Comparison of ENCODE assay signal across 27 cellular contexts in the genomic region with DNA sequence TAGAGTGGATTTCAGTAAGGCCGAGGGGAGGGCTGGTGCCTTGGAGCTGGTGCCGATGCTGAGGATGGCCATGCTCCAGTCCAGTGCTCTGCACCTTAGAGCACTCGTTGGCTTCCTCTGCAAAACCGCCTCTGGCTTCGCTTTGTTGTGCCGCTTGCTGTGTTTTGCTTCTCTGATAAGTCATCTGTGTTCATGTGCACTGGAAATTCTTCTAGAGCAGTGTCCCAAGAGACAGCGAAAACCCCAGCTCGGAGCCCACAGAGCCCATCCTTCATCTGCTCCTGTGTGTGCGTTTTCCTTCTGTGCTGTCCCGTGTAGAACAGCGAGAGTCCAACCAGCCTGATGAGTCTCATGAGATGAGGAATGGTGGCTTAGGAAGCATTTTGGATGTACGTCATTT. TPM values are rescaled to one million over a fixed set of nuclear protein-coding genes. Genes with fewer than 3 reads are reported as not detected.
DNase-seq lines count a peak whose midpoint lies in the region; ATAC-seq and TF ChIP-seq lines count a peak whose summit lies in the region.
"Had no signal": no experiment of that assay in that cellular context is flagged by ENCODE, and none has a peak within 500 bp of the region (broad histone marks: within the 10 kb centered on the region; RNA-seq: fewer than 3 reads in every experiment).

No MANE protein-coding gene starts in this region.

- intact Hi-C loops in activated naive CD4-positive, alpha-beta T cell treated with anti-CD3 and anti-CD28 coated beads for 36 hours (cut with micrococcal nuclease) = no loop called here
- intact Hi-C loops in CD4-positive, alpha-beta T cell (cut with DNase I, micrococcal nuclease) = no loop called here
- intact Hi-C loops in naive thymus-derived CD4-positive, alpha-beta T cell (cut with micrococcal nuclease) = no loop called here

- H3K27me3 Mint-ChIP-seq in activated naive CD4-positive, alpha-beta T cell treated with anti-CD3 and anti-CD28 coated beads for 36 hours (ENCODE audit: low read depth) = no peaks in the 10 kb centered on the region
- no peaks in the 10 kb centered on the region for H3K27me3 Mint-ChIP-seq in CD4-positive, alpha-beta T cell
- H3K27me3 Mint-ChIP-seq in T-helper 2 cell treated with Interferon-gamma antibody and Interleukin-4, amounts not matched to agents 5 μg/mL and 100 μg/mL, for 36 hours (ENCODE audit: low read depth) = no peaks in the 10 kb centered on the region
- H3K27me3 Mint-ChIP-seq in naive thymus-derived CD4-positive, alpha-beta T cell = no peaks in the 10 kb centered on the region

- peaks cover 36% of the 10 kb centered on the region for H3K36me3 Mint-ChIP-seq in activated naive CD4-positive, alpha-beta T cell treated with anti-CD3 and anti-CD28 coated beads for 36 hours (ENCODE audit: low read depth)
- peaks cover 13 to 34% of the 10 kb centered on the region in 2 donors for H3K36me3 Mint-ChIP-seq in activated naive CD4-positive, alpha-beta T cell treated with anti-CD3 and anti-CD28 coated beads, Interleukin-2, amount 50 U/mL, for 72 hours
- H3K36me3 Mint-ChIP-seq in CD4-positive, alpha-beta T cell (ENCODE audit: low read depth) = peaks cover 65% of the 10 kb centered on the region
- peaks cover 39% of the 10 kb centered on the region for H3K36me3 Mint-ChIP-seq in T-helper 2 cell treated with Interferon-gamma antibody and Interleukin-4, amounts not matched to agents 5 μg/mL and 100 μg/mL, for 36 hours (ENCODE audit: low read depth)
- peaks cover 7 to 35% (median 21%) of the 10 kb centered on the region in 5 donors for H3K36me3 Mint-ChIP-seq in naive thymus-derived CD4-positive, alpha-beta T cell

- H3K27ac Mint-ChIP-seq in activated naive CD4-positive, alpha-beta T cell treated with anti-CD3 and anti-CD28 coated beads for 36 hours = peak overlapping the region; percentile 65
- no peak overlapping the region for H3K27ac Mint-ChIP-seq in activated naive CD4-positive, alpha-beta T cell treated with anti-CD3 and anti-CD28 coated beads, Interleukin-2, amount 50 U/mL, for 72 hours
- peak overlapping the region; percentile 95 for H3K27ac Mint-ChIP-seq in CD4-positive, alpha-beta T cell
- H3K27ac Mint-ChIP-seq in T-helper 2 cell treated with Interferon-gamma antibody and Interleukin-4, amounts not matched to agents 5 μg/mL and 100 μg/mL, for 36 hours = peak overlapping the region; percentile 46
- H3K27ac Mint-ChIP-seq in naive thymus-derived CD4-positive, alpha-beta T cell = peak overlapping the region; percentile 62 to 100 (median 99)
- H3K27ac Mint-ChIP-seq: neural progenitor cell had no signal

- H3K27ac ChIP-seq in CD4-positive, alpha-beta T cell (ENCODE audit: low read depth, low read length) = no peak overlapping the region
- H3K27ac ChIP-seq in naive thymus-derived CD4-positive, alpha-beta T cell (ENCODE audit: low read depth, low read length) = peak overlapping the region; percentile 40
- no peak overlapping the region for H3K27ac ChIP-seq in substantia nigra (ENCODE audit: low read depth, low read length, poor library complexity, severe bottlenecking)
- H3K27ac ChIP-seq: esophagus squamous epithelium, GM23248, neural progenitor cell, parathyroid adenoma, right atrium auricular region, suprapubic skin had no signal

- H3K4me3 Mint-ChIP-seq in activated naive CD4-positive, alpha-beta T cell treated with anti-CD3 and anti-CD28 coated beads for 36 hours = no peak overlapping the region
- H3K4me3 Mint-ChIP-seq in CD4-positive, alpha-beta T cell = peak overlapping the region; percentile 58
- H3K4me3 Mint-ChIP-seq in T-helper 2 cell treated with Interferon-gamma antibody and Interleukin-4, amounts not matched to agents 5 μg/mL and 100 μg/mL, for 36 hours = no peak overlapping the region
- H3K4me3 Mint-ChIP-seq in naive thymus-derived CD4-positive, alpha-beta T cell = peak overlapping the region in 9 of 10 donors; percentile 50 to 77 (median 71)
- H3K4me3 Mint-ChIP-seq: neural progenitor cell had no signal

- no peak for ATAC-seq in activated naive CD4-positive, alpha-beta T cell treated with anti-CD3 and anti-CD28 coated beads, Interleukin-2, amount 50 U/mL, for 72 hours
- no peak for ATAC-seq in CD4-positive, alpha-beta T cell (ENCODE audit: poor library complexity)
- ATAC-seq in naive thymus-derived CD4-positive, alpha-beta T cell = no peak
- ATAC-seq: HepG2, mucosa of descending colon had no signal

- peaks cover 20 to 37% (median 21%) of the 10 kb centered on the region in 3 experiments for H3K36me3 ChIP-seq in naive thymus-derived CD4-positive, alpha-beta T cell (ENCODE audit: control insufficient read depth in 2 of 3, insufficient read depth in 3 of 3, low read length in 3 of 3)
- H3K36me3 ChIP-seq in MG63 = peaks cover 25% of the 10 kb centered on the region
- H3K36me3 ChIP-seq: neural progenitor cell had no signal

- no peak for TF ChIP-seq CTCF in CD4-positive, alpha-beta T cell (IDR thresholded peaks at IDR 0.05)

- H3K4me3 ChIP-seq in naive thymus-derived CD4-positive, alpha-beta T cell (ENCODE audit: low read length) = no peak overlapping the region
- no peak overlapping the region for H3K4me3 ChIP-seq in MG63
- H3K4me3 ChIP-seq: esophagus squamous epithelium, GM23248, mucosa of descending colon, neural progenitor cell, right atrium auricular region, suprapubic skin had no signal

- no peaks in the 10 kb centered on the region for H3K9me3 Mint-ChIP-seq in activated naive CD4-positive, alpha-beta T cell treated with anti-CD3 and anti-CD28 coated beads for 36 hours
- no peaks in the 10 kb centered on the region for H3K9me3 Mint-ChIP-seq in activated naive CD4-positive, alpha-beta T cell treated with anti-CD3 and anti-CD28 coated beads, Interleukin-2, amount 50 U/mL, for 72 hours
- no peaks in the 10 kb centered on the region for H3K9me3 Mint-ChIP-seq in CD4-positive, alpha-beta T cell
- no peaks in the 10 kb centered on the region for H3K9me3 Mint-ChIP-seq in T-helper 2 cell treated with Interferon-gamma antibody and Interleukin-4, amounts not matched to agents 5 μg/mL and 100 μg/mL, for 36 hours
- H3K9me3 Mint-ChIP-seq in naive thymus-derived CD4-positive, alpha-beta T cell = peaks cover 0 to 3% (median 0%) of the 10 kb centered on the region in 11 donors
- H3K9me3 Mint-ChIP-seq: neural progenitor cell had no signal

- H3K4me1 ChIP-seq in naive thymus-derived CD4-positive, alpha-beta T cell (ENCODE audit: control insufficient read depth in 2 of 2, insufficient read depth in 2 of 2, low read length in 2 of 2) = peaks cover 32 to 48% of the 10 kb centered on the region in 2 donors

- no peaks in the 10 kb centered on the region for H3K27me3 ChIP-seq in CD4-positive, alpha-beta T cell (ENCODE audit: control insufficient read depth, insufficient read depth, low read length)
- no peaks in the 10 kb centered on the region for H3K27me3 ChIP-seq in naive thymus-derived CD4-positive, alpha-beta T cell (ENCODE audit: control insufficient read depth in 2 of 2, insufficient read depth in 2 of 2, low read length in 2 of 2)
- no peaks in the 10 kb centered on the region for H3K27me3 ChIP-seq in MG63
- H3K27me3 ChIP-seq: esophagus squamous epithelium, neural progenitor cell, right atrium auricular region, suprapubic skin had no signal

- POLR2A ChIA-PET in CD4-positive, alpha-beta T cell (lab: Charles Lee) = interaction anchor here (0.8 kb wide), 1 partner anchor 11 kb away, joined by 3 read pairs; no protein-coding TSS in a partner anchor
- POLR2A ChIA-PET in naive thymus-derived CD4-positive, alpha-beta T cell (lab: Charles Lee) = interaction anchor here (1.6 to 3.9 kb wide), 3 partner anchors 11 to 25 kb away, joined by 7 to 13 read pairs (median 11); no protein-coding TSS in a partner anchor

- H3K4me1 Mint-ChIP-seq in activated naive CD4-positive, alpha-beta T cell treated with anti-CD3 and anti-CD28 coated beads for 36 hours (ENCODE audit: low read depth) = peaks cover 70% of the 10 kb centered on the region
- peaks cover 82% of the 10 kb centered on the region for H3K4me1 Mint-ChIP-seq in CD4-positive, alpha-beta T cell (ENCODE audit: low read depth)
- peaks cover 35% of the 10 kb centered on the region for H3K4me1 Mint-ChIP-seq in T-helper 2 cell treated with Interferon-gamma antibody and Interleukin-4, amounts not matched to agents 5 μg/mL and 100 μg/mL, for 36 hours (ENCODE audit: low read depth)
- H3K4me1 Mint-ChIP-seq in naive thymus-derived CD4-positive, alpha-beta T cell = peaks cover 26 to 85% (median 80%) of the 10 kb centered on the region in 7 donors

- CTCF ChIA-PET in activated naive CD4-positive, alpha-beta T cell treated with anti-CD3 and anti-CD28 coated beads for 36 hours (lab: Charles Lee) = interaction anchor here (0.6 kb wide), 1 partner anchor 72 kb away, joined by 3 read pairs; no protein-coding TSS in a partner anchor
- CTCF ChIA-PET in CD4-positive, alpha-beta T cell (lab: Charles Lee) = no interaction called here
- CTCF ChIA-PET in naive thymus-derived CD4-positive, alpha-beta T cell (lab: Charles Lee) = interaction anchor here (0.7 kb wide), 1 partner anchor 1363 kb away, joined by 3 read pairs; no protein-coding TSS in a partner anchor

- H3K9me3 ChIP-seq in CD4-positive, alpha-beta T cell (ENCODE audit: control insufficient read depth, low read length) = no peaks in the 10 kb centered on the region
- H3K9me3 ChIP-seq in naive thymus-derived CD4-positive, alpha-beta T cell (ENCODE audit: control insufficient read depth in 2 of 3, low read length in 3 of 3) = no peaks in the 10 kb centered on the region
- H3K9me3 ChIP-seq in MG63 = no peaks in the 10 kb centered on the region
- H3K9me3 ChIP-seq: esophagus squamous epithelium, mucosa of descending colon, right atrium auricular region, suprapubic skin had no signal

- no peak for DNase-seq in activated naive CD4-positive, alpha-beta T cell treated with anti-CD3 and anti-CD28 coated beads for 36 hours
- no peak for DNase-seq in activated naive CD4-positive, alpha-beta T cell treated with anti-CD3 and anti-CD28 coated beads, Interleukin-2, amount 50 U/mL, for 72 hours (ENCODE audit: low spot score in 2 of 2)
- DNase-seq in CD4-positive, alpha-beta T cell = peak in 1 of 10 experiments; percentile 14
- no peak for DNase-seq in T-helper 2 cell treated with Interferon-gamma antibody and Interleukin-4, amounts not matched to agents 5 μg/mL and 100 μg/mL, for 36 hours (ENCODE audit: low spot score)
- DNase-seq in naive thymus-derived CD4-positive, alpha-beta T cell = peak in 1 of 9 donors; percentile 27
- DNase-seq in MG63 = no peak
- DNase-seq in amygdala (lab: John Stamatoyannopoulos, UW) = no peak
- no peak for DNase-seq in substantia nigra (lab: John Stamatoyannopoulos, UW)
- DNase-seq: activated CD4-positive, alpha-beta T cell treated with anti-CD3 and anti-CD28 coated beads for 48 hours; activated CD8-positive, alpha-beta memory T cell treated with anti-CD3 and anti-CD28 coated beads, Interleukin-2, amount 50 U/mL, for 48 hours; DMS153; esophagus squamous epithelium; foreskin melanocyte; GM23248; Karpas-422; MV-4-11; NCI-H1436 treated with DMSO at 0.1 percent for 48 hours; NCI-H774 had no signal

RNA-seq across cellular contexts. Expression of gene FAM118A, which starts 12.1 kb away (rescaled TPM):
- total RNA-seq in activated naive CD4-positive, alpha-beta T cell treated with anti-CD3 and anti-CD28 coated beads for 36 hours = 10 to 100 TPM; 62.2 to 66.9 TPM
- 10 to 100 TPM; 59.2 to 79.0 TPM for total RNA-seq in activated naive CD4-positive, alpha-beta T cell treated with anti-CD3 and anti-CD28 coated beads, Interleukin-2, amount 50 U/mL, for 72 hours
- total RNA-seq in CD4-positive, alpha-beta T cell = 100 to 1,000 TPM; 159 to 161 TPM
- total RNA-seq in naive thymus-derived CD4-positive, alpha-beta T cell = 100 to 1,000 TPM in 4 of 5 experiments, 10 to 100 TPM in 1; 61.3 to 216 (median 111) TPM
- 10 to 100 TPM; 54.0 to 81.6 TPM for polyA plus RNA-seq in naive thymus-derived CD4-positive, alpha-beta T cell
- total RNA-seq in MG63 (2014; rRNA removed; shearing (Covaris generic); ENCODE audit: low replicate concordance) = 17.1 and 20.5 TPM in 2 replicates

RNA-seq across cellular contexts. Expression of gene UPK3A, which starts 37.1 kb away (rescaled TPM):
- not detected for total RNA-seq in activated naive CD4-positive, alpha-beta T cell treated with anti-CD3 and anti-CD28 coated beads for 36 hours
- not detected for total RNA-seq in activated naive CD4-positive, alpha-beta T cell treated with anti-CD3 and anti-CD28 coated beads, Interleukin-2, amount 50 U/mL, for 72 hours
- total RNA-seq in CD4-positive, alpha-beta T cell = not detected
- total RNA-seq in naive thymus-derived CD4-positive, alpha-beta T cell = under 1 TPM in 1 of 5 experiments, not detected in 4; 0.61 TPM
- under 1 TPM in 1 of 2 donors, not detected in 1; 0.25 TPM for polyA plus RNA-seq in naive thymus-derived CD4-positive, alpha-beta T cell
- not detected in 2 replicates for total RNA-seq in MG63 (2014; rRNA removed; shearing (Covaris generic); ENCODE audit: low replicate concordance)
- total RNA-seq: astrocyte, esophagus squamous epithelium, GM23248, lung microvascular endothelial cell, right atrium auricular region, SK-MEL-5, suprapubic skin had no signal
- polyA plus RNA-seq: GM23248 had no signal

Comparison
In these comparisons a context has a peak if more than half of its experiments do, and no peak if none do; other contexts are left out.
1. H3K27ac Mint-ChIP-seq: peak in activated naive CD4-positive, alpha-beta T cell treated with anti-CD3 and anti-CD28 coated beads for 36 hours (single experiment), CD4-positive, alpha-beta T cell (single experiment), T-helper 2 cell treated with Interferon-gamma antibody and Interleukin-4, amounts not matched to agents 5 μg/mL and 100 μg/mL, for 36 hours (single experiment) and naive thymus-derived CD4-positive, alpha-beta T cell (9 of 9); none in activated naive CD4-positive, alpha-beta T cell treated with anti-CD3 and anti-CD28 coated beads, Interleukin-2, amount 50 U/mL, for 72 hours (0 of 2).
2. H3K4me3 Mint-ChIP-seq: peak in CD4-positive, alpha-beta T cell (single experiment) and naive thymus-derived CD4-positive, alpha-beta T cell (9 of 10); none in activated naive CD4-positive, alpha-beta T cell treated with anti-CD3 and anti-CD28 coated beads for 36 hours (single experiment) and T-helper 2 cell treated with Interferon-gamma antibody and Interleukin-4, amounts not matched to agents 5 μg/mL and 100 μg/mL, for 36 hours (single experiment).